Comparison of ENCODE assay signal across 8 cellular contexts in genomic region chr20:38748097-38748862, GRCh38. TPM values are rescaled to one million over a fixed set of nuclear protein-coding genes. Genes with fewer than 3 reads are reported as not detected.
DNase-seq lines count a peak whose midpoint lies in the region; ATAC-seq lines count a peak whose summit lies in the region.

Gene ACTR5 (plus strand): TSS chr20:38748460. CDS start chr20:38748479, 19 bp downstream.

- H3K4me3 Mint-ChIP-seq in activated T-helper 1 cell treated with anti-CD3 and anti-CD28 coated beads, Interleukin-12 subunit alpha, Interleukin-12 subunit beta, Interleukin-2, Interleukin-4 antibody, amounts not matched to agents 30 ng/mL and 10 ng/mL and 1 ng/mL, durations not matched to agents 14 hours and 24 hours and 36 hours, result peak within 1 kb of the TSS; percentile 94
- H3K4me3 Mint-ChIP-seq in naive thymus-derived CD4-positive, alpha-beta T cell, result peak within 1 kb of the TSS; percentile 95 to 99 (median 97)
- H3K4me3 Mint-ChIP-seq in stimulated activated effector memory CD8-positive, alpha-beta T cell treated with anti-CD3 and anti-CD28 coated beads, Interleukin-12 subunit alpha, Interleukin-12 subunit beta, amount 100 ng/mL, for 72 hours, result peak within 1 kb of the TSS; percentile 72

- H3K27me3 Mint-ChIP-seq in activated T-helper 1 cell treated with anti-CD3 and anti-CD28 coated beads, Interleukin-12 subunit alpha, Interleukin-12 subunit beta, Interleukin-2, Interleukin-4 antibody, amounts not matched to agents 30 ng/mL and 10 ng/mL and 1 ng/mL, durations not matched to agents 14 hours and 24 hours and 36 hours (ENCODE audit: insufficient read depth), result peaks cover 8% of the 10 kb centered on the region
- peaks cover 4 to 13% (median 5%) of the 10 kb centered on the region in 5 donors for H3K27me3 Mint-ChIP-seq in naive thymus-derived CD4-positive, alpha-beta T cell

- H3K4me3 ChIP-seq in naive thymus-derived CD4-positive, alpha-beta T cell (ENCODE audit: low read length), result peak within 1 kb of the TSS; percentile 72

- peak within 1 kb of the TSS; percentile 95 for H3K27ac ChIP-seq in naive thymus-derived CD4-positive, alpha-beta T cell (ENCODE audit: low read depth, low read length)

- ATAC-seq in naive thymus-derived CD4-positive, alpha-beta T cell, result peak; percentile 96
- ATAC-seq in stimulated activated effector memory CD8-positive, alpha-beta T cell treated with anti-CD3 and anti-CD28 coated beads, Interleukin-12 subunit alpha, Interleukin-12 subunit beta, amount 100 ng/mL, for 72 hours, result peak; percentile 91

- H3K27ac Mint-ChIP-seq in activated T-helper 1 cell treated with anti-CD3 and anti-CD28 coated beads, Interleukin-12 subunit alpha, Interleukin-12 subunit beta, Interleukin-2, Interleukin-4 antibody, amounts not matched to agents 30 ng/mL and 10 ng/mL and 1 ng/mL, durations not matched to agents 14 hours and 24 hours and 36 hours, result peak within 1 kb of the TSS; percentile 98
- peak within 1 kb of the TSS; percentile 93 to 100 (median 99) for H3K27ac Mint-ChIP-seq in naive thymus-derived CD4-positive, alpha-beta T cell
- peak within 1 kb of the TSS; percentile 93 for H3K27ac Mint-ChIP-seq in stimulated activated effector memory CD8-positive, alpha-beta T cell treated with anti-CD3 and anti-CD28 coated beads, Interleukin-12 subunit alpha, Interleukin-12 subunit beta, amount 100 ng/mL, for 72 hours

- no peaks in the 10 kb centered on the region for H3K9me3 Mint-ChIP-seq in activated T-helper 1 cell treated with anti-CD3 and anti-CD28 coated beads, Interleukin-12 subunit alpha, Interleukin-12 subunit beta, Interleukin-2, Interleukin-4 antibody, amounts not matched to agents 30 ng/mL and 10 ng/mL and 1 ng/mL, durations not matched to agents 14 hours and 24 hours and 36 hours
- H3K9me3 Mint-ChIP-seq in naive thymus-derived CD4-positive, alpha-beta T cell, result no peaks in the 10 kb centered on the region
- H3K9me3 Mint-ChIP-seq in stimulated activated effector memory CD8-positive, alpha-beta T cell treated with anti-CD3 and anti-CD28 coated beads, Interleukin-12 subunit alpha, Interleukin-12 subunit beta, amount 100 ng/mL, for 72 hours, result no peaks in the 10 kb centered on the region

- POLR2A ChIA-PET in naive thymus-derived CD4-positive, alpha-beta T cell (lab: Charles Lee), result interaction anchor here (0.6 to 5.0 kb wide), 9 partner anchors 15 to 311 kb away, joined by 3 to 25 read pairs (median 3); partner anchors contain the start of genes DHX35 and PPP1R16B

- CTCF ChIA-PET in naive thymus-derived CD4-positive, alpha-beta T cell (lab: Charles Lee), result interaction anchor here (0.5 to 0.8 kb wide), 3 partner anchors 8 to 99 kb away, joined by 3 to 4 read pairs (median 3); no protein-coding TSS in a partner anchor

- H3K9me3 ChIP-seq in naive thymus-derived CD4-positive, alpha-beta T cell (ENCODE audit: control insufficient read depth in 2 of 3, low read length in 3 of 3), result no peaks in the 10 kb centered on the region

- intact Hi-C loops in activated T-helper 1 cell treated with anti-CD3 and anti-CD28 coated beads, Interleukin-12 subunit alpha, Interleukin-12 subunit beta, Interleukin-2, Interleukin-4 antibody, amounts not matched to agents 30 ng/mL and 10 ng/mL and 1 ng/mL, durations not matched to agents 14 hours and 24 hours and 36 hours (cut with micrococcal nuclease), result loop anchor here (1.0 to 2.0 kb wide), 8 partner anchors 17 to 214 kb away; partner anchors contain the start of genes DHX35, FAM83D and PPP1R16B
- intact Hi-C loops in naive thymus-derived CD4-positive, alpha-beta T cell (cut with micrococcal nuclease), result loop anchor here (1.0 to 5.0 kb wide), 11 partner anchors 17 to 301 kb away; partner anchors contain the start of genes DHX35 (in 2 of the 2), FAM83D (in 2 of the 2) and PPP1R16B (in 2 of the 2)

- peaks cover 12 to 13% of the 10 kb centered on the region in 2 donors for H3K4me1 ChIP-seq in naive thymus-derived CD4-positive, alpha-beta T cell (ENCODE audit: control insufficient read depth in 2 of 2, insufficient read depth in 2 of 2, low read length in 2 of 2)

- DNase-seq in EH (ENCODE audit: low read depth) (peak; percentile 85), H4 (ENCODE audit: low spot score) (peak; percentile 77), LHCN-M2 (ENCODE audit: low read depth) (peak; percentile 82), RKO (ENCODE audit: low spot score) (peak; percentile 91), fibroblast of gingiva (ENCODE audit: low read depth) (peak; percentile 86)
- DNase-seq in activated T-helper 1 cell treated with anti-CD3 and anti-CD28 coated beads, Interleukin-12 subunit alpha, Interleukin-12 subunit beta, Interleukin-2, Interleukin-4 antibody, amounts not matched to agents 30 ng/mL and 10 ng/mL and 1 ng/mL, durations not matched to agents 14 hours and 24 hours and 36 hours (ENCODE audit: low spot score), result peak; percentile 94
- DNase-seq in naive thymus-derived CD4-positive, alpha-beta T cell, result peak; percentile 95 to 99 (median 98)
- peak; percentile 99 for DNase-seq in stimulated activated effector memory CD8-positive, alpha-beta T cell treated with anti-CD3 and anti-CD28 coated beads, Interleukin-12 subunit alpha, Interleukin-12 subunit beta, amount 100 ng/mL, for 72 hours (ENCODE audit: low spot score in 2 of 2)

- peaks cover 37% of the 10 kb centered on the region for H3K4me1 Mint-ChIP-seq in activated T-helper 1 cell treated with anti-CD3 and anti-CD28 coated beads, Interleukin-12 subunit alpha, Interleukin-12 subunit beta, Interleukin-2, Interleukin-4 antibody, amounts not matched to agents 30 ng/mL and 10 ng/mL and 1 ng/mL, durations not matched to agents 14 hours and 24 hours and 36 hours (ENCODE audit: low read depth)
- peaks cover 11 to 40% (median 22%) of the 10 kb centered on the region in 7 donors for H3K4me1 Mint-ChIP-seq in naive thymus-derived CD4-positive, alpha-beta T cell
- peaks cover 31% of the 10 kb centered on the region for H3K4me1 Mint-ChIP-seq in stimulated activated effector memory CD8-positive, alpha-beta T cell treated with anti-CD3 and anti-CD28 coated beads, Interleukin-12 subunit alpha, Interleukin-12 subunit beta, amount 100 ng/mL, for 72 hours

- peaks cover 19% of the 10 kb centered on the region for H3K36me3 Mint-ChIP-seq in activated T-helper 1 cell treated with anti-CD3 and anti-CD28 coated beads, Interleukin-12 subunit alpha, Interleukin-12 subunit beta, Interleukin-2, Interleukin-4 antibody, amounts not matched to agents 30 ng/mL and 10 ng/mL and 1 ng/mL, durations not matched to agents 14 hours and 24 hours and 36 hours (ENCODE audit: low read depth)
- H3K36me3 Mint-ChIP-seq in naive thymus-derived CD4-positive, alpha-beta T cell, result peaks cover 0 to 16% (median 12%) of the 10 kb centered on the region in 5 donors
- H3K36me3 Mint-ChIP-seq in stimulated activated effector memory CD8-positive, alpha-beta T cell treated with anti-CD3 and anti-CD28 coated beads, Interleukin-12 subunit alpha, Interleukin-12 subunit beta, amount 100 ng/mL, for 72 hours, result peaks cover 37% of the 10 kb centered on the region

- peaks cover 5 to 18% (median 12%) of the 10 kb centered on the region in 3 experiments for H3K36me3 ChIP-seq in naive thymus-derived CD4-positive, alpha-beta T cell (ENCODE audit: control insufficient read depth in 2 of 3, insufficient read depth in 3 of 3, low read length in 3 of 3)

- H3K27me3 ChIP-seq in naive thymus-derived CD4-positive, alpha-beta T cell (ENCODE audit: control insufficient read depth in 2 of 2, insufficient read depth in 2 of 2, low read length in 2 of 2), result no peaks in the 10 kb centered on the region

RNA-seq across cellular contexts. Expression of gene ACTR5, which starts in this region (rescaled TPM):
- total RNA-seq in H4 (2014; rRNA removed; shearing (Covaris generic)), result 5.9 and 10.3 TPM in 2 replicates
- total RNA-seq in LHCN-M2 (2014; rRNA removed), result 7.3 and 8.9 TPM in 2 replicates
- polyA plus RNA-seq in LHCN-M2 (2012), result 4.1 TPM
- 14.9 and 15.2 TPM in 2 replicates for total RNA-seq in activated T-helper 1 cell treated with anti-CD3 and anti-CD28 coated beads, Interleukin-12 subunit alpha, Interleukin-12 subunit beta, Interleukin-2, Interleukin-4 antibody, amounts not matched to agents 30 ng/mL and 10 ng/mL and 1 ng/mL, durations not matched to agents 14 hours and 24 hours and 36 hours
- total RNA-seq in naive thymus-derived CD4-positive, alpha-beta T cell, result 10 to 100 TPM in 4 of 5 experiments, 1 to 10 TPM in 1; 8.9 to 20.8 (median 15.2) TPM
- polyA plus RNA-seq in naive thymus-derived CD4-positive, alpha-beta T cell, result 10 to 100 TPM; 11.3 to 15.1 TPM

Comparison
In these comparisons a context has a peak if more than half of its experiments do, and no peak if none do; other contexts are left out.
1. Peak in every context shown above with its lines: DNase-seq, ATAC-seq, H3K4me3 ChIP-seq and H3K27ac ChIP-seq.